ENCODE assay signal across 34 cellular contexts in the genomic region with DNA sequence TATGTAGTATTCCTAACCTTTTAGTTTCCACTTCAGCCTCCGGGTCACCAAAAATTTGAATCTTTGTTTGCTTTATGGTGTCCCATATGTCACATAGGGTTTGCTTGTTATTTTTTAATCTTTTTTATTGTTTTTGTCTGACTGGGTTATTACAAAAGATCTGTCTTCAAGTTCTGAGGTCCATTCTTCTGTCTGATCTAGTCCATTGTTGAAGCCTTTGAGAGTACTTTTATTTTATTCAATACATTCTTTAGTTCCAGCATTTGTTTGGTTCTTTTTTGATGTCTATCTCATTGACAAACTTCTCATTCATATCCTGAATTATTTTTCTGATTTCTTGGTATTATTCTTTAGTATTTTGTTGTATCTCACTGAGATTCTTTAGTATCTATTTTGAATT.
"Had no signal": no experiment of that assay in that cellular context is flagged by ENCODE, and none has a peak within 500 bp of the region (broad histone marks: within the 10 kb centered on the region; RNA-seq: fewer than 3 reads in every experiment).

No MANE protein-coding gene starts in this region.

- DNase-seq: activated effector memory CD4-positive, alpha-beta T cell treated with anti-CD3 and anti-CD28 coated beads, Interleukin-2, amount 50 U/mL, for 16 hours; activated effector memory CD4-positive, alpha-beta T cell treated with Interleukin-2 at 50 U/mL for 16 hours; activated gamma-delta T cell; activated gamma-delta T cell treated with Interleukin-2 at 50 U/mL for 16 hours; activated naive CD4-positive, alpha-beta T cell; activated naive CD4-positive, alpha-beta T cell treated with anti-CD3 and anti-CD28 coated beads for 36 hours; activated naive CD4-positive, alpha-beta T cell treated with anti-CD3 and anti-CD28 coated beads, Interleukin-2, amount 10 ng/mL, durations not matched to agents 7 days and 5 days; activated naive CD4-positive, alpha-beta T cell treated with anti-CD3 and anti-CD28 coated beads, Interleukin-2, amount 50 U/mL, for 16 hours; activated naive CD4-positive, alpha-beta T cell treated with Interleukin-2 at 50 U/mL for 16 hours; activated naive CD8-positive, alpha-beta T cell treated with anti-CD3 and anti-CD28 coated beads for 36 hours; activated naive CD8-positive, alpha-beta T cell treated with anti-CD3 and anti-CD28 coated beads, Interleukin-2, amount 10 ng/mL, durations not matched to agents 7 days and 5 days; activated naive CD8-positive, alpha-beta T cell treated with anti-CD3 and anti-CD28 coated beads, Interleukin-2, amount 50 U/mL, for 24 hours; activated T-cell treated with anti-CD3 and anti-CD28 coated beads, Interleukin-2, amount 50 U/mL, for 1 hour; activated T-cell treated with anti-CD3 and anti-CD28 coated beads, Interleukin-2, amount 50 U/mL, for 24 hours; activated T-cell treated with anti-CD3 and anti-CD28 coated beads, Interleukin-2, amount 50 U/mL, for 4 hours; activated T-cell treated with anti-CD3 and anti-CD28 coated beads, Interleukin-2, amount 50 U/mL, for 48 hours; activated T-cell treated with anti-CD3 and anti-CD28 coated beads, Interleukin-2, amount 50 U/mL, for 72 hours; adrenal gland; amniotic stem cell; amygdala; anterior cingulate cortex; aorta; body of pancreas; brain microvascular endothelial cell; caudate nucleus; central memory CD4-positive, alpha-beta T cell; cerebellar nuclear complex had no signal

- H3K36me3 ChIP-seq: adrenal gland, ascending aorta, brain microvascular endothelial cell, breast epithelium, cardiac muscle cell had no signal

- H3K4me3 ChIP-seq: adrenal gland, ascending aorta, body of pancreas, breast epithelium, cardiac muscle cell had no signal

- H3K27ac ChIP-seq: adrenal gland, ascending aorta, body of pancreas, brain microvascular endothelial cell, breast epithelium, cardiac muscle cell had no signal

- H3K27me3 ChIP-seq: adrenal gland, ascending aorta, body of pancreas, brain microvascular endothelial cell, breast epithelium, cardiac muscle cell had no signal

- FAIRE-seq: astrocyte, bronchial epithelial cell had no signal

- ATAC-seq: activated naive CD4-positive, alpha-beta T cell treated with anti-CD3 and anti-CD28 coated beads, Interleukin-2, amount 50 U/mL, for 72 hours; activated naive CD8-positive, alpha-beta T cell treated with anti-CD3 and anti-CD28 coated beads, Interleukin-2, amount 50 U/mL, for 24 hours; activated T-cell treated with anti-CD3 and anti-CD28 coated beads, Interleukin-2, amount 50 U/mL, for 4 hours; activated T-cell treated with anti-CD3 and anti-CD28 coated beads, Interleukin-2, amount 50 U/mL, for 72 hours; activated T-helper 17 cell treated with anti-CD3 and anti-CD28 coated beads, Interleukin-2, amount 50 U/mL, for 72 hours; body of pancreas had no signal

- H3K4me1 ChIP-seq: adrenal gland, ascending aorta, body of pancreas, breast epithelium had no signal
